8 cellular contexts compared by ENCODE assay signal in genomic region chr2:190069936-190070696, GRCh38. TPM values are rescaled to one million over a fixed set of nuclear protein-coding genes. Genes with fewer than 3 reads are reported as not detected.
DNase-seq lines count a peak whose midpoint lies in the region; ATAC-seq, FAIRE-seq and TF ChIP-seq lines count a peak whose summit lies in the region.

No MANE protein-coding gene starts in this region.

- no peak overlapping the region for H3K4me3 ChIP-seq in kidney epithelial cell (ENCODE audit: low read depth, low read length)
- H3K4me3 ChIP-seq in upper lobe of right lung, result no peak overlapping the region

- H3K36me3 ChIP-seq in kidney epithelial cell (ENCODE audit: control insufficient read depth, insufficient read depth, low read length) (no peaks in the 10 kb centered on the region), upper lobe of right lung (no peaks in the 10 kb centered on the region)

- intact Hi-C loops in upper lobe of right lung (cut with DNase I), result no loop called here

- H3K9me3 ChIP-seq in upper lobe of right lung, result no peaks in the 10 kb centered on the region

- in situ Hi-C loops in G401 (cut with HindIII; ENCODE audit: low sequenced_read_pairs), result no loop called here

- H3K27ac ChIP-seq in upper lobe of right lung, result no peak overlapping the region

- TF ChIP-seq CTCF in kidney epithelial cell (IDR thresholded peaks at IDR 0.05; ENCODE audit: insufficient read depth, low read length, poor library complexity, severe bottlenecking) (peak; percentile 62), upper lobe of right lung (IDR thresholded peaks at IDR 0.05) (peak; percentile 50)

- DNase-seq in G401 (ENCODE audit: low spot score) (peak; percentile 54), NCI-H69 (lab: John Stamatoyannopoulos, UW) (peak; percentile 48), astrocyte of the hippocampus (ENCODE audit: low read depth, low spot score) (peak; percentile 73), kidney epithelial cell (ENCODE audit: low read depth) (peak; percentile 26), upper lobe of right lung (no peak)

- ATAC-seq in HG03432 (IDR thresholded peaks at IDR 0.05; ENCODE audit: unreplicated experiment) (peak; percentile 72), upper lobe of right lung (peak; percentile 39), HG03139 (IDR thresholded peaks at IDR 0.05; ENCODE audit: unreplicated experiment) (no peak)

- H3K4me1 ChIP-seq in upper lobe of right lung, result no peaks in the 10 kb centered on the region

- FAIRE-seq in A204.1 (lab: Jason Lieb, UNC), result peak; percentile 98

- H3K27me3 ChIP-seq in kidney epithelial cell (ENCODE audit: control insufficient read depth, insufficient read depth, low read length), result no peaks in the 10 kb centered on the region
- no peaks in the 10 kb centered on the region for H3K27me3 ChIP-seq in upper lobe of right lung

RNA-seq across cellular contexts. Expression of gene MSTN, which starts 7.6 kb away (rescaled TPM):
- not detected in 2 replicates for total RNA-seq in G401 (2014; rRNA removed; shearing (Covaris generic))
- total RNA-seq in kidney epithelial cell (not detected in 2 replicates), upper lobe of right lung (not detected)
